15 cellular contexts compared by ENCODE assay signal in the genomic region with DNA sequence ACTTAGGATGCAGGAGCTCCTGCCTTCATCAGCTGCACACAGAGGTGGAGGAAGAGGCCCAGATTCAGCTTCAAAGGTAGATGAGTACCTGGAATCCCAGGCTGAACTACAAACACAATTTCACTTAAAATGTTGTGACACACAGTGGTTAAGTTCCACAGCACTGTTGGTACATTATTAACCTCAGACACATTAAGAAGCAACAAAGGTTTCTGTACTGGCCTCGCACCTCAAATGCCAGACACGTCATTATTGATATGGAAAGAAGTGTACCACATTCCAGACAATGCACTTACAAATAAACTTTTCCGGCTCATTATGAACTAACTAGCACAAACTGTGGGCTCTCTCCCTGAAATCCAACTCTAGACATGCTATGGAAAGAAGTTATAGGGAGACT.
"Had no signal": no experiment of that assay in that cellular context is flagged by ENCODE, and none has a peak within 500 bp of the region (broad histone marks: within the 10 kb centered on the region; RNA-seq: fewer than 3 reads in every experiment).

No MANE protein-coding gene starts in this region.

- H3K27me3 ChIP-seq: breast epithelium, gastroesophageal sphincter, left lung had no signal

- H3K4me3 ChIP-seq: breast epithelium, gastroesophageal sphincter, left lung had no signal

- H3K27me3 Mint-ChIP-seq: activated CD4-positive, alpha-beta T cell treated with anti-CD3 and anti-CD28 coated beads, Interleukin-2, amount 10 ng/mL, durations not matched to agents 7 days and 5 days; activated naive CD8-positive, alpha-beta T cell had no signal

- H3K9me3 ChIP-seq: breast epithelium, gastroesophageal sphincter, left lung had no signal

- H3K9me3 Mint-ChIP-seq: activated CD4-positive, alpha-beta T cell treated with anti-CD3 and anti-CD28 coated beads, Interleukin-2, amount 10 ng/mL, durations not matched to agents 7 days and 5 days; activated T-cell treated with anti-CD3 and anti-CD28 coated beads, Interleukin-2, amount 50 U/mL, for 72 hours; naive B cell; stimulated activated effector memory CD8-positive, alpha-beta T cell treated with anti-CD3 and anti-CD28 coated beads, Interleukin-12 subunit alpha, Interleukin-12 subunit beta, amount 100 ng/mL, for 72 hours had no signal

- H3K36me3 ChIP-seq: breast epithelium, gastroesophageal sphincter, left lung had no signal

- H3K9ac ChIP-seq: parathyroid adenoma had no signal

- FAIRE-seq: islet of Langerhans had no signal

- H3K27ac Mint-ChIP-seq: activated naive CD8-positive, alpha-beta T cell; activated T-cell treated with anti-CD3 and anti-CD28 coated beads, Interleukin-2, amount 50 U/mL, for 72 hours; stimulated activated effector memory CD8-positive, alpha-beta T cell treated with anti-CD3 and anti-CD28 coated beads, Interleukin-12 subunit alpha, Interleukin-12 subunit beta, amount 100 ng/mL, for 72 hours had no signal

- DNase-seq: activated CD4-positive, alpha-beta T cell treated with anti-CD3 and anti-CD28 coated beads, Interleukin-2, amount 10 ng/mL, durations not matched to agents 7 days and 5 days; activated CD4-positive, CD25-positive, alpha-beta regulatory T cell; activated CD8-positive, alpha-beta memory T cell treated with anti-CD3 and anti-CD28 coated beads, Interleukin-2, amount 50 U/mL, for 48 hours; activated gamma-delta T cell treated with Interleukin-2 at 50 U/mL for 16 hours; activated T-cell treated with anti-CD3 and anti-CD28 coated beads, Interleukin-2, amount 50 U/mL, for 72 hours; amniotic stem cell; left lung; mammary epithelial cell; naive B cell had no signal

- H3K4me1 ChIP-seq: breast epithelium, gastroesophageal sphincter, parathyroid adenoma had no signal

- H3K4me3 Mint-ChIP-seq: activated CD4-positive, alpha-beta T cell treated with anti-CD3 and anti-CD28 coated beads, Interleukin-2, amount 10 ng/mL, durations not matched to agents 7 days and 5 days; activated naive CD8-positive, alpha-beta T cell; activated T-cell treated with anti-CD3 and anti-CD28 coated beads, Interleukin-2, amount 50 U/mL, for 72 hours; naive B cell; stimulated activated effector memory CD8-positive, alpha-beta T cell treated with anti-CD3 and anti-CD28 coated beads, Interleukin-12 subunit alpha, Interleukin-12 subunit beta, amount 100 ng/mL, for 72 hours had no signal

- H3K27ac ChIP-seq: breast epithelium, gastroesophageal sphincter, left lung, parathyroid adenoma had no signal
